Comparison of ENCODE assay signal across 8 cellular contexts in genomic region chr19:39411006-39411831, GRCh38. TPM values are rescaled to one million over a fixed set of nuclear protein-coding genes. Genes with fewer than 3 reads are reported as not detected.
DNase-seq lines count a peak whose midpoint lies in the region; ATAC-seq, FAIRE-seq and TF ChIP-seq lines count a peak whose summit lies in the region.

No MANE protein-coding gene starts in this region.

- H3K4me3 ChIP-seq in CD4-positive, alpha-beta memory T cell (ENCODE audit: low read length in 2 of 2) = peak overlapping the region in 1 of 2 donors; percentile 74
- peak overlapping the region; percentile 17; the same call in 1 of the 2 replicates for H3K4me3 ChIP-seq in MM.1S (ENCODE audit: low read length)
- H3K4me3 ChIP-seq in K562 = no peak overlapping the region
- H3K4me3 ChIP-seq in left lung = peak overlapping the region in 1 of 2 donors; percentile 100

- H3K27ac Mint-ChIP-seq in CD4-positive, alpha-beta memory T cell = peak overlapping the region; percentile 94 to 100 (median 99)

- H4K20me1 ChIP-seq in MM.1S (ENCODE audit: insufficient read depth, low read length) = peaks cover 20% of the 10 kb centered on the region; the same call in 1 of the 2 replicates
- peaks cover 4% of the 10 kb centered on the region; the same call in 1 of the 2 replicates for H4K20me1 ChIP-seq in K562 (replicated peaks; ENCODE audit: control insufficient read depth, insufficient read depth, low read length)

- H3K27me3 ChIP-seq in CD4-positive, alpha-beta memory T cell (ENCODE audit: insufficient read depth, low read length) = no peaks in the 10 kb centered on the region
- no peaks in the 10 kb centered on the region for H3K27me3 ChIP-seq in MM.1S (replicated peaks; ENCODE audit: insufficient read depth, low read length)
- H3K27me3 ChIP-seq in K562 (ENCODE audit: control insufficient read depth in 2 of 2, insufficient read depth in 2 of 2, low read length in 2 of 2) = no peaks in the 10 kb centered on the region
- H3K27me3 ChIP-seq in left lung = peaks cover 0 to 12% of the 10 kb centered on the region in 2 donors

- peak overlapping the region; percentile 47 for H3K4me2 ChIP-seq in MM.1S (ENCODE audit: low read depth, low read length)
- peak overlapping the region; percentile 70 for H3K4me2 ChIP-seq in K562 (ENCODE audit: insufficient read depth, low read length)

- TF ChIP-seq POLR2A in K562 (conservative IDR thresholded peaks at IDR 0.05) = peak; percentile 23

- H2AFZ ChIP-seq in MM.1S (ENCODE audit: low read length) = no peak overlapping the region
- H2AFZ ChIP-seq in K562 (ENCODE audit: low read depth, low read length) = peak overlapping the region; percentile 52

- no peak for FAIRE-seq in K562 (lab: Jason Lieb, UNC)

- intact Hi-C loops in CD4-positive, alpha-beta memory T cell (cut with micrococcal nuclease) = no loop called here
- intact Hi-C loops in K562 (cut with micrococcal nuclease) = loop anchor here (2.0 to 5.0 kb wide), 4 partner anchors 68 to 289 kb away; partner anchors contain the start of gene SAMD4B
- intact Hi-C loops in left lung (cut with DNase I) = no loop called here

- 22% methylated on average over 9 of the region's 9 CpGs for WGBS in K562 (ENCODE audit: insufficient coverage, low coverage, missing lambda C conversion rate)

- H3K27ac ChIP-seq in CD4-positive, alpha-beta memory T cell (ENCODE audit: low read depth, low read length) = peak overlapping the region; percentile 100
- H3K27ac ChIP-seq in MM.1S (ENCODE audit: low read length) (peak overlapping the region; percentile 100; the same call in 1 of the 2 replicates), K562 (ENCODE audit: extremely low read depth, low read depth, low read length) (peak overlapping the region; percentile 98), left lung (peak overlapping the region; percentile 98 to 100), temporal lobe (ENCODE audit: low read depth, low read length) (peak overlapping the region; percentile 74)

- H3K9me1 ChIP-seq in K562 (ENCODE audit: control insufficient read depth, insufficient read depth, low read length) = no peaks in the 10 kb centered on the region

- TF ChIP-seq CTCF in MM.1S (IDR thresholded peaks at IDR 0.05; ENCODE audit: low read length) (no peak), K562 (IDR thresholded peaks at IDR 0.05 in 2 of 3, conservative IDR thresholded peaks at IDR 0.05 in 1 of 3; ENCODE audit: insufficient read depth in 2 of 3, low read depth in 1 of 3, low read length in 3 of 3) (0 out of 6 replicates have a peak, but pooled peaks of 1 of the 3 experiments have one; percentile 4), left lung (IDR thresholded peaks at IDR 0.05) (no peak)

- CTCF ChIA-PET in CD4-positive, alpha-beta memory T cell (lab: Charles Lee; ENCODE audit: partially characterized antibody) = interaction anchor here (1.0 to 2.3 kb wide), 12 partner anchors 14 to 290 kb away, joined by 3 to 215 read pairs (median 4); partner anchors contain the start of genes EID2B, GMFG, MED29 and PAF1
- CTCF ChIA-PET in K562 (lab: Yijun Ruan, JAX; ENCODE audit: low intra/inter-chr PET ratio) = interaction anchor here (0.6 to 3.7 kb wide), 5 partner anchors 13 to 301 kb away, joined by 3 to 74 read pairs (median 4); partner anchors contain the start of gene LRFN1

- peaks cover 18% of the 10 kb centered on the region for H3K36me3 ChIP-seq in CD4-positive, alpha-beta memory T cell (ENCODE audit: insufficient read depth, low read length)
- peaks cover 12% of the 10 kb centered on the region; the same call in 1 of the 2 replicates for H3K36me3 ChIP-seq in MM.1S (replicated peaks; ENCODE audit: insufficient read depth, low read length)
- H3K36me3 ChIP-seq in K562 (ENCODE audit: control insufficient read depth, insufficient read depth, low read length) = peaks cover 20% of the 10 kb centered on the region; the same call in 2 of the 3 replicates
- peaks cover 9 to 21% of the 10 kb centered on the region in 2 donors for H3K36me3 ChIP-seq in left lung

- H3K4me1 ChIP-seq in CD4-positive, alpha-beta memory T cell (ENCODE audit: insufficient read depth, low read length) = peaks cover 33% of the 10 kb centered on the region
- H3K4me1 ChIP-seq in MM.1S (ENCODE audit: low read length) (peaks cover 15% of the 10 kb centered on the region), K562 (replicated peaks in 1 of 2; ENCODE audit: control insufficient read depth in 2 of 2, insufficient read depth in 2 of 2, low read length in 2 of 2) (peaks cover 40 to 72% of the 10 kb centered on the region in 2 experiments), left lung (peaks cover 11 to 58% of the 10 kb centered on the region in 2 donors)

- peak overlapping the region; percentile 75 to 98 (median 90) for H3K4me3 Mint-ChIP-seq in CD4-positive, alpha-beta memory T cell

- no peaks in the 10 kb centered on the region for H3K9me2 ChIP-seq in MM.1S (replicated peaks; ENCODE audit: insufficient read depth, low read length)

- peaks cover 26 to 70% (median 36%) of the 10 kb centered on the region in 4 donors for H3K4me1 Mint-ChIP-seq in CD4-positive, alpha-beta memory T cell

- no peak for TF ChIP-seq RAD21 in K562 (CRISPR knock-in tag; conservative IDR thresholded peaks at IDR 0.05 in 1 of 2, IDR thresholded peaks at IDR 0.05 in 1 of 2)

- H3K79me2 ChIP-seq in MM.1S (ENCODE audit: low read length) = peaks cover 24% of the 10 kb centered on the region
- peaks cover 62% of the 10 kb centered on the region for H3K79me2 ChIP-seq in K562 (ENCODE audit: control insufficient read depth, insufficient read depth, low read length)

- H3K27me3 Mint-ChIP-seq in CD4-positive, alpha-beta memory T cell = peaks cover 0 to 7% of the 10 kb centered on the region in 2 donors

- POLR2A ChIA-PET in CD4-positive, alpha-beta memory T cell (lab: Charles Lee; ENCODE audit: partially characterized antibody) = interaction anchor here (0.9 to 2.6 kb wide), 21 partner anchors 11 to 423 kb away, joined by 3 to 384 read pairs (median 5); partner anchors contain the start of genes DYRK1B, GMFG, MED29 and PAF1
- POLR2A ChIA-PET in K562 (lab: Yijun Ruan, JAX) = interaction anchor here (0.8 to 1.4 kb wide), 4 partner anchors 10 to 24 kb away, joined by 3 to 8 read pairs (median 4); partner anchors contain the start of genes MED29, PAF1 and RPS16

- in situ Hi-C loops in K562 (cut with MboI) = no loop called here

- BruUV-seq in K562 (replicated peaks; lab: Mats Ljungman, UMichigan) = no TSS peak

- no peak for ATAC-seq in K562
- ATAC-seq in left lung = no peak

- H3K9me3 ChIP-seq in CD4-positive, alpha-beta memory T cell (ENCODE audit: control insufficient read depth in 1 of 2, low read length in 2 of 2) = no peaks in the 10 kb centered on the region
- H3K9me3 ChIP-seq in MM.1S (replicated peaks; ENCODE audit: insufficient read depth, low read length) (no peaks in the 10 kb centered on the region), K562 (replicated peaks; ENCODE audit: control insufficient read depth, insufficient read depth, low read depth, low read length) (no peaks in the 10 kb centered on the region), left lung (no peaks in the 10 kb centered on the region)

- peaks cover 0 to 16% (median 0%) of the 10 kb centered on the region in 8 donors for H3K9me3 Mint-ChIP-seq in CD4-positive, alpha-beta memory T cell

- DNase-seq in CD4-positive, alpha-beta memory T cell = peak in 2 of 5 donors; percentile 26 to 66
- DNase-seq in MM.1S (peak; percentile 27), K562 (ENCODE audit: extremely low read depth in 1 of 4, low spot score in 3 of 4) (peak in 1 of 4 experiments; percentile 46), left lung (peak in 1 of 2 donors; percentile 55), Ammon's horn (ENCODE audit: low spot score) (no peak), KG1 (lab: John Stamatoyannopoulos, UW) (no peak), NCI-H1417 (lab: John Stamatoyannopoulos, UW) (no peak)

- TF ChIP-seq EP300 in K562 (IDR thresholded peaks at IDR 0.05; ENCODE audit: low read length) = no peak

- peak overlapping the region; percentile 99; the same call in 1 of the 2 replicates for H3K9ac ChIP-seq in MM.1S (ENCODE audit: low read length)
- peak overlapping the region; percentile 91 to 94; a peak in 3 of 4 replicates for H3K9ac ChIP-seq in K562 (ENCODE audit: insufficient read depth in 1 of 2, low read depth in 2 of 2, low read length in 2 of 2)

- peaks cover 22 to 61% of the 10 kb centered on the region in 2 donors for H3K36me3 Mint-ChIP-seq in CD4-positive, alpha-beta memory T cell

- peaks cover 52% of the 10 kb centered on the region for H3F3A ChIP-seq in MM.1S (ENCODE audit: insufficient read depth, low read length)

RNA-seq across cellular contexts. Expression of gene PLEKHG2, which starts 1.2 kb away (rescaled TPM):
- total RNA-seq in CD4-positive, alpha-beta memory T cell = 10 to 100 TPM; 12.1 to 17.0 TPM
- 1 to 10 TPM; 1.4 to 5.1 TPM for polyA plus RNA-seq in CD4-positive, alpha-beta memory T cell
- 36.8 and 97.0 TPM in 2 replicates for total RNA-seq in K562 (2011; cell fraction: chromatin; rRNA removed; ENCODE audit: low replicate concordance)
- 44.7 and 54.0 TPM in 2 replicates for total RNA-seq in K562 (2011; cell fraction: nucleolus; rRNA removed)
- total RNA-seq in K562 (2011; cell fraction: nucleoplasm; rRNA removed) = 35.4 and 61.8 TPM in 2 replicates
- 9.8 and 17.1 TPM in 2 replicates for total RNA-seq in K562 (2014; rRNA removed)
- total RNA-seq in K562 (2014; rRNA removed; fragmentation: Illumina TruSeq; extraction: Trizol) = 5.9 and 6.8 TPM in 2 replicates
- total RNA-seq in K562 (2015; rRNA removed; fragmentation: Illumina TruSeq; extraction: Trizol) = 8.1 and 11.4 TPM in 2 replicates
- total RNA-seq in K562 (2021) = 41.1 and 45.7 TPM in 2 replicates
- polyA plus RNA-seq in K562 (2011; rRNA removed) = 5.4 and 8.5 TPM in 2 replicates
- 4.2 and 6.3 TPM in 2 replicates for polyA plus RNA-seq in K562 (2011; cell fraction: cytosol; rRNA removed)
- 32.9 and 103 TPM in 2 replicates for polyA plus RNA-seq in K562 (2011; cell fraction: nucleus; rRNA removed)
- 22.1 and 34.0 TPM in 2 replicates for polyA plus RNA-seq in K562 (2012)
- polyA plus RNA-seq in K562 (2014; fragmentation: Illumina TruSeq; extraction: Trizol) = 18.6 and 27.7 TPM in 2 replicates
- polyA plus RNA-seq in K562 (2014; fragmentation: Nextera tagmentation; extraction: Ambion mirVana) = 1 to 10 TPM in 1 of 2 experiments, under 1 TPM in 1; 0.98 to 3.0 TPM
- polyA plus RNA-seq in K562 (2014; rRNA removed) = 14.9 and 18.0 TPM in 2 replicates
- 2.7 TPM in 2 replicates for polyA minus RNA-seq in K562 (2011; rRNA and poly(A)+ RNA removed)
- 15.3 and 25.7 TPM in 2 replicates for polyA minus RNA-seq in K562 (2011; cell fraction: cytosol; rRNA and poly(A)+ RNA removed)
- 14.0 and 19.9 TPM in 2 replicates for polyA minus RNA-seq in K562 (2011; cell fraction: nucleus; rRNA and poly(A)+ RNA removed)
- total RNA-seq in left lung = 10 to 100 TPM; 39.5 to 50.8 TPM
- 20.2 TPM for total RNA-seq in temporal lobe

RNA-seq across cellular contexts. Expression of gene ZFP36, which starts 4.6 kb away (rescaled TPM):
- total RNA-seq in CD4-positive, alpha-beta memory T cell = 100 to 1,000 TPM; 151 to 152 TPM
- polyA plus RNA-seq in CD4-positive, alpha-beta memory T cell = 100 to 1,000 TPM; 164 to 191 TPM
- 9.5 and 19.1 TPM in 2 replicates for total RNA-seq in K562 (2011; cell fraction: chromatin; rRNA removed; ENCODE audit: low replicate concordance)
- 17.8 and 18.8 TPM in 2 replicates for total RNA-seq in K562 (2011; cell fraction: nucleolus; rRNA removed)
- total RNA-seq in K562 (2011; cell fraction: nucleoplasm; rRNA removed) = 15.0 and 15.3 TPM in 2 replicates
- total RNA-seq in K562 (2014; rRNA removed) (3.5 and 7.1 TPM in 2 replicates), K562 (2014; rRNA removed; fragmentation: Illumina TruSeq; extraction: Trizol) (1.8 and 2.8 TPM in 2 replicates), K562 (2015; rRNA removed; fragmentation: Illumina TruSeq; extraction: Trizol) (3.7 and 3.8 TPM in 2 replicates), K562 (2021) (17.1 and 20.1 TPM in 2 replicates), left lung (100 to 1,000 TPM; 165 to 172 TPM), temporal lobe (2.0 TPM)
- polyA plus RNA-seq in K562 (2011; rRNA removed) (1.0 and 2.0 TPM in 2 replicates), K562 (2014; fragmentation: Illumina TruSeq; extraction: Trizol) (12.5 and 13.4 TPM in 2 replicates), K562 (2014; fragmentation: Nextera tagmentation; extraction: Ambion mirVana) (1 to 10 TPM; 1.3 to 1.5 TPM), K562 (2014; rRNA removed) (9.2 and 9.5 TPM in 2 replicates)
- polyA plus RNA-seq in K562 (2011; cell fraction: cytosol; rRNA removed) = 1.8 and 3.0 TPM in 2 replicates
- polyA plus RNA-seq in K562 (2011; cell fraction: nucleus; rRNA removed) = 12.7 and 20.7 TPM in 2 replicates
- 14.4 and 28.7 TPM in 2 replicates for polyA plus RNA-seq in K562 (2012)
- 0.63 and 0.66 TPM in 2 replicates for polyA minus RNA-seq in K562 (2011; rRNA and poly(A)+ RNA removed)
- 6.1 and 7.0 TPM in 2 replicates for polyA minus RNA-seq in K562 (2011; cell fraction: cytosol; rRNA and poly(A)+ RNA removed)
- 11.0 and 12.8 TPM in 2 replicates for polyA minus RNA-seq in K562 (2011; cell fraction: nucleus; rRNA and poly(A)+ RNA removed)

RNA-seq across cellular contexts. Expression of gene MED29, which starts 20.0 kb away (rescaled TPM):
- total RNA-seq in CD4-positive, alpha-beta memory T cell = 10 to 100 TPM; 43.1 to 51.3 TPM
- polyA plus RNA-seq in CD4-positive, alpha-beta memory T cell = 10 to 100 TPM; 50.6 to 59.8 TPM
- total RNA-seq in K562 (2011; cell fraction: chromatin; rRNA removed; ENCODE audit: low replicate concordance) = 7.8 and 14.7 TPM in 2 replicates
- total RNA-seq in K562 (2011; cell fraction: nucleolus; rRNA removed) = 12.0 and 12.7 TPM in 2 replicates
- 13.0 and 17.4 TPM in 2 replicates for total RNA-seq in K562 (2011; cell fraction: nucleoplasm; rRNA removed)
- total RNA-seq in K562 (2014; rRNA removed) (16.0 and 22.6 TPM in 2 replicates), K562 (2014; rRNA removed; fragmentation: Illumina TruSeq; extraction: Trizol) (7.0 and 7.2 TPM in 2 replicates), K562 (2015; rRNA removed; fragmentation: Illumina TruSeq; extraction: Trizol) (11.2 and 11.7 TPM in 2 replicates), K562 (2021) (17.3 and 18.0 TPM in 2 replicates), left lung (10 to 100 TPM; 29.7 to 32.7 TPM), temporal lobe (16.2 TPM)
- polyA plus RNA-seq in K562 (2011; rRNA removed) (11.7 and 12.4 TPM in 2 replicates), K562 (2014; fragmentation: Illumina TruSeq; extraction: Trizol) (18.0 and 19.2 TPM in 2 replicates), K562 (2014; fragmentation: Nextera tagmentation; extraction: Ambion mirVana) (1 to 10 TPM; 1.8 to 2.8 TPM), K562 (2014; rRNA removed) (15.1 and 22.5 TPM in 2 replicates)
- polyA plus RNA-seq in K562 (2011; cell fraction: cytosol; rRNA removed) = 18.4 and 30.0 TPM in 2 replicates
- polyA plus RNA-seq in K562 (2011; cell fraction: nucleus; rRNA removed) = 5.3 and 8.7 TPM in 2 replicates
- 14.0 and 19.0 TPM in 2 replicates for polyA plus RNA-seq in K562 (2012)
- polyA minus RNA-seq in K562 (2011; rRNA and poly(A)+ RNA removed) = 6.4 and 10.6 TPM in 2 replicates
- 5.9 and 9.0 TPM in 2 replicates for polyA minus RNA-seq in K562 (2011; cell fraction: cytosol; rRNA and poly(A)+ RNA removed)
- polyA minus RNA-seq in K562 (2011; cell fraction: nucleus; rRNA and poly(A)+ RNA removed) = 15.9 and 16.3 TPM in 2 replicates

RNA-seq across cellular contexts. Expression of gene PAF1, which starts 20.3 kb away (rescaled TPM):
- total RNA-seq in CD4-positive, alpha-beta memory T cell = 10 to 100 TPM; 49.2 to 53.8 TPM
- polyA plus RNA-seq in CD4-positive, alpha-beta memory T cell = 10 to 100 TPM; 21.5 to 46.7 TPM
- total RNA-seq in K562 (2011; cell fraction: chromatin; rRNA removed; ENCODE audit: low replicate concordance) = 59.0 and 87.9 TPM in 2 replicates
- total RNA-seq in K562 (2011; cell fraction: nucleolus; rRNA removed) = 51.6 and 65.2 TPM in 2 replicates
- 40.5 and 40.8 TPM in 2 replicates for total RNA-seq in K562 (2011; cell fraction: nucleoplasm; rRNA removed)
- 41.2 and 50.5 TPM in 2 replicates for total RNA-seq in K562 (2014; rRNA removed)
- 22.6 and 23.2 TPM in 2 replicates for total RNA-seq in K562 (2014; rRNA removed; fragmentation: Illumina TruSeq; extraction: Trizol)
- total RNA-seq in K562 (2015; rRNA removed; fragmentation: Illumina TruSeq; extraction: Trizol) = 37.0 and 39.8 TPM in 2 replicates
- total RNA-seq in K562 (2021) = 30.7 and 33.8 TPM in 2 replicates
- 30.1 and 31.6 TPM in 2 replicates for polyA plus RNA-seq in K562 (2011; rRNA removed)
- 31.4 and 56.3 TPM in 2 replicates for polyA plus RNA-seq in K562 (2011; cell fraction: cytosol; rRNA removed)
- 65.9 and 73.6 TPM in 2 replicates for polyA plus RNA-seq in K562 (2011; cell fraction: nucleus; rRNA removed)
- polyA plus RNA-seq in K562 (2012) = 37.5 and 43.8 TPM in 2 replicates
- polyA plus RNA-seq in K562 (2014; fragmentation: Illumina TruSeq; extraction: Trizol) = 41.1 and 45.0 TPM in 2 replicates
- 1 to 10 TPM; 1.5 to 1.7 TPM for polyA plus RNA-seq in K562 (2014; fragmentation: Nextera tagmentation; extraction: Ambion mirVana)
- polyA plus RNA-seq in K562 (2014; rRNA removed) = 32.4 and 43.5 TPM in 2 replicates
- polyA minus RNA-seq in K562 (2011; rRNA and poly(A)+ RNA removed) = 38.6 and 43.3 TPM in 2 replicates
- polyA minus RNA-seq in K562 (2011; cell fraction: cytosol; rRNA and poly(A)+ RNA removed) = 21.1 and 21.3 TPM in 2 replicates
- polyA minus RNA-seq in K562 (2011; cell fraction: nucleus; rRNA and poly(A)+ RNA removed) = 33.7 and 58.5 TPM in 2 replicates
- total RNA-seq in left lung = 10 to 100 TPM; 31.0 to 36.1 TPM
- 21.6 TPM for total RNA-seq in temporal lobe

RNA-seq across cellular contexts. Expression of gene RPS16, which starts 24.5 kb away (rescaled TPM):
- 1,000 to 10,000 TPM; 4,061 to 4,227 TPM for total RNA-seq in CD4-positive, alpha-beta memory T cell
- polyA plus RNA-seq in CD4-positive, alpha-beta memory T cell = 1,000 to 10,000 TPM; 1,590 to 2,052 TPM
- 222 and 453 TPM in 2 replicates for total RNA-seq in K562 (2011; cell fraction: chromatin; rRNA removed; ENCODE audit: low replicate concordance)
- 784 and 1,002 TPM in 2 replicates for total RNA-seq in K562 (2011; cell fraction: nucleolus; rRNA removed)
- 878 and 1,583 TPM in 2 replicates for total RNA-seq in K562 (2011; cell fraction: nucleoplasm; rRNA removed)
- total RNA-seq in K562 (2014; rRNA removed) (2,011 and 2,125 TPM in 2 replicates), K562 (2014; rRNA removed; fragmentation: Illumina TruSeq; extraction: Trizol) (82.6 and 146 TPM in 2 replicates), K562 (2015; rRNA removed; fragmentation: Illumina TruSeq; extraction: Trizol) (114 and 137 TPM in 2 replicates), K562 (2021) (3,072 and 3,267 TPM in 2 replicates), left lung (1,000 to 10,000 TPM; 1,507 to 1,549 TPM), temporal lobe (57.5 TPM)
- polyA plus RNA-seq in K562 (2011; rRNA removed) (1,618 and 2,255 TPM in 2 replicates), K562 (2014; fragmentation: Illumina TruSeq; extraction: Trizol) (2,204 and 2,973 TPM in 2 replicates), K562 (2014; fragmentation: Nextera tagmentation; extraction: Ambion mirVana) (1,000 to 10,000 TPM; 2,545 to 3,175 TPM), K562 (2014; rRNA removed) (3,400 and 3,671 TPM in 2 replicates)
- 6,767 and 7,935 TPM in 2 replicates for polyA plus RNA-seq in K562 (2011; cell fraction: cytosol; rRNA removed)
- 1,399 and 1,697 TPM in 2 replicates for polyA plus RNA-seq in K562 (2011; cell fraction: nucleus; rRNA removed)
- polyA plus RNA-seq in K562 (2012) = 3,974 and 4,107 TPM in 2 replicates
- 1,356 and 1,489 TPM in 2 replicates for polyA minus RNA-seq in K562 (2011; rRNA and poly(A)+ RNA removed)
- 1,901 and 2,445 TPM in 2 replicates for polyA minus RNA-seq in K562 (2011; cell fraction: cytosol; rRNA and poly(A)+ RNA removed)
- 274 and 520 TPM in 2 replicates for polyA minus RNA-seq in K562 (2011; cell fraction: nucleus; rRNA and poly(A)+ RNA removed)

Comparison
In these comparisons a context has a peak if more than half of its experiments do, and no peak if none do; other contexts are left out.
1. RNA of gene ZFP36, which starts 4.6 kb away (total RNA-seq): 165 to 172 TPM in left lung and 151 to 152 TPM in CD4-positive, alpha-beta memory T cell; 1.8 to 20.1 TPM in K562 and 2.0 TPM in temporal lobe (single experiment); every median in the first group is over 4 times any median in the second.
2. Peak in every context shown above with its lines, with median percentiles within 50 percentile points of each other: H3K27ac ChIP-seq.